Comparison of ENCODE assay signal across 12 cellular contexts in the genomic region with DNA sequence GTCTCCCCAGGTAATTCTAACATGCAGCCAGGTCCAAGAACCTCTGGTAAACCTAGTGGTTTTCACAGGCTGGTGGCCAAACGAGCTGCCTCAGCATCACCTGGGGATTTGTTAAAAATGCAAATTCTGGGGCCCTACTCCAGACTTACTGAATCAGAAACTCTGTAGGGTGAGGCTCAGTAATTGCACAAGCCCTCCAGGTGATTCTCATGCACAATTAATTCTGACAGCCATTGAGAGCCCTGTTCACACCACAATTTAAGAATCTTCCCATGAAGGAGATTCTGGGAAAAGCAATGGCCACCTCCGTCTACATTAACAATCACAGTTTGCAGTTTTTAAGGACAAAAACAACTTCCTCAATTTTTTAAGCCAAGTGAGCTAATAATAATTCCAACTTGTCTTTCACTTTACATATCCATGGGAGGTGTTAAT.
A peak's percentile ranks its signal among the peaks of the same experiment; 100 is the strongest.
DNase-seq lines count a peak whose midpoint lies in the region; ATAC-seq, FAIRE-seq and TF ChIP-seq lines count a peak whose summit lies in the region.
"Had no signal": no experiment of that assay in that cellular context is flagged by ENCODE, and none has a peak within 500 bp of the region (broad histone marks: within the 10 kb centered on the region; RNA-seq: fewer than 3 reads in every experiment).

No MANE protein-coding gene starts in this region.

- in situ Hi-C loops in GM12878 (cut with MboI), result no loop called here

- CTCF ChIA-PET in GM12878 (lab: Yijun Ruan, JAX), result interaction anchor here (0.6 to 3.6 kb wide), 21 partner anchors 9 to 524 kb away, joined by 3 to 26 read pairs (median 4); no protein-coding TSS in a partner anchor

- peak; percentile 86 for FAIRE-seq in GM12878 (lab: Jason Lieb, UNC)

- WGBS in GM12878 (ENCODE audit: insufficient coverage, insufficient replicate concordance, low lambda C conversion rate, missing lambda C conversion rate), result 3% methylated on average over 2 of the region's 2 CpGs

- TF ChIP-seq POLR2A in GM12878 (IDR thresholded peaks at IDR 0.05; ENCODE audit: low read depth, low read length), result no peak

- TF ChIP-seq CTCF in GM12878 (IDR thresholded peaks at IDR 0.05 in 2 of 3, conservative IDR thresholded peaks at IDR 0.05 in 1 of 3; ENCODE audit: control insufficient read depth in 2 of 3, extremely low read depth in 1 of 3, insufficient read depth in 1 of 3, low read depth in 3 of 3, low read length in 3 of 3), result no peak

- H3K4me1 ChIP-seq in GM12878 (ENCODE audit: control insufficient read depth, insufficient read depth, low read length), result peaks cover 18% of the 10 kb centered on the region

- H3K36me3 ChIP-seq in GM12878 (ENCODE audit: control insufficient read depth in 2 of 2, insufficient read depth in 2 of 2, low read length in 1 of 2) (no peaks in the 10 kb centered on the region; a peak in 1 of 4 replicates), H7 (replicated peaks; ENCODE audit: control insufficient read depth, insufficient read depth, low read length) (peaks cover 11% of the 10 kb centered on the region)

- H3K27me3 ChIP-seq in GM12878 (replicated peaks in 1 of 2; ENCODE audit: control insufficient read depth in 2 of 2, insufficient read depth in 2 of 2, low read length in 1 of 2) (no peaks in the 10 kb centered on the region), H7 (ENCODE audit: control insufficient read depth, insufficient read depth, low read length) (no peaks in the 10 kb centered on the region)

- H3K27ac ChIP-seq in GM12878 (ENCODE audit: control insufficient read depth, insufficient read depth), result peak overlapping the region; percentile 4; the same call in 1 of the 2 replicates

- BruUV-seq in GM12878 (replicated peaks; lab: Mats Ljungman, UMichigan), result TSS peak; percentile 3

- SMC1A ChIA-PET in GM12878 (lab: Charles Lee; ENCODE audit: uncharacterized antibody, unreplicated experiment), result interaction anchor here (0.5 to 4.9 kb wide), 38 partner anchors 8 to 515 kb away, joined by 3 to 33 read pairs (median 5); a partner anchor contains a TSS

- peak overlapping the region; percentile 36 for H3K4me2 ChIP-seq in GM12878 (ENCODE audit: control insufficient read depth, insufficient read depth)

- POLR2A ChIA-PET in GM12878 (lab: Charles Lee), result interaction anchor here (0.6 to 1.9 kb wide), 16 partner anchors 13 to 217 kb away, joined by 3 to 9 read pairs (median 4); a partner anchor contains a TSS

- H2AFZ ChIP-seq in GM12878 (ENCODE audit: control insufficient read depth, low read depth, low read length), result no peak overlapping the region

- no peak overlapping the region for H3K9ac ChIP-seq in GM12878 (ENCODE audit: control insufficient read depth, insufficient read depth, low read length)

- H3K4me3 ChIP-seq in GM12878 (no peak overlapping the region), H7 (ENCODE audit: insufficient read depth, low read depth, low read length) (no peak overlapping the region)

- no peaks in the 10 kb centered on the region for H4K20me1 ChIP-seq in GM12878 (ENCODE audit: control insufficient read depth, insufficient read depth)

- peak; percentile 95 for ATAC-seq in GM18867 (IDR thresholded peaks at IDR 0.05; ENCODE audit: unreplicated experiment)
- peak; percentile 90 for ATAC-seq in GM21529 (IDR thresholded peaks at IDR 0.05; ENCODE audit: unreplicated experiment)
- ATAC-seq in HG03159 (IDR thresholded peaks at IDR 0.05; ENCODE audit: unreplicated experiment), result peak; percentile 96
- ATAC-seq in GM12878, result peak; percentile 95
- ATAC-seq: activated CD4-positive, CD25-positive, alpha-beta regulatory T cell treated with anti-CD3 and anti-CD28 coated beads, Interleukin-2, amount 50 U/mL, for 24 hours; natural killer cell treated with Interleukin-12 subunit alpha and Interleukin-12 subunit beta and Interleukin-15 and Interleukin-18, amount 100 ng/mL, for 72 hours had no signal

- DNase-seq in GM12878 (ENCODE audit: low read depth, low spot score) (peak; percentile 53), H7 (no peak), NCI-H2107 (lab: John Stamatoyannopoulos, UW) (no peak), NCI-H345 (lab: John Stamatoyannopoulos, UW) (no peak), ecto neural progenitor cell (ENCODE audit: low spot score) (no peak)
- DNase-seq: effector CD4-positive, alpha-beta T cell; GOT3 had no signal

- RAD21 ChIA-PET in GM12878 (lab: Charles Lee; ENCODE audit: unreplicated experiment), result interaction anchor here (0.7 to 2.9 kb wide), 26 partner anchors 9 to 567 kb away, joined by 3 to 22 read pairs (median 4); a partner anchor contains a TSS

- intact Hi-C loops in GM12878 (cut with micrococcal nuclease; ENCODE audit: unreplicated experiment), result no loop called here

- no peaks in the 10 kb centered on the region for H3K79me2 ChIP-seq in GM12878 (ENCODE audit: control insufficient read depth, insufficient read depth, low read length)

- TF ChIP-seq EP300 in GM12878 (IDR thresholded peaks at IDR 0.05; ENCODE audit: borderline replicate concordance in 1 of 2, control insufficient read depth in 1 of 2, low read depth in 2 of 2, low read length in 2 of 2), result no peak

- H3K9me3 ChIP-seq in GM12878 (replicated peaks; ENCODE audit: control insufficient read depth, insufficient read depth, low read length), result no peaks in the 10 kb centered on the region

- TF ChIP-seq RAD21 in GM12878 (IDR thresholded peaks at IDR 0.05; ENCODE audit: insufficient read depth, low read depth, low read length), result no peak

TF ChIP-seq in GM12878, 131 proteins besides CTCF, POLR2A, EP300 and RAD21 (continues in another document):
- no peak for TF ChIP-seq STAT3 (IDR thresholded peaks at IDR 0.05; ENCODE audit: low read depth, low read length)
- no peak for TF ChIP-seq RELA (IDR thresholded peaks at IDR 0.05; ENCODE audit: borderline replicate concordance, partially characterized antibody)
- 0 out of 2 replicates have a peak, but pooled peaks have one; percentile 14 for TF ChIP-seq PAX5 (IDR thresholded peaks at IDR 0.05; ENCODE audit: borderline replicate concordance, low read depth, low read length)
- TF ChIP-seq NBN (IDR thresholded peaks at IDR 0.05), result 0 out of 2 replicates have a peak, but pooled peaks have one; percentile 58
- 0 out of 2 replicates have a peak, but pooled peaks have one; percentile 16 for TF ChIP-seq BACH1 (IDR thresholded peaks at IDR 0.05; ENCODE audit: borderline replicate concordance)
- TF ChIP-seq EED (IDR thresholded peaks at IDR 0.05; ENCODE audit: low read depth), result peak; percentile 15; the same call in 1 of the 2 replicates
- peak; percentile 70 for TF ChIP-seq IKZF1 (conservative IDR thresholded peaks at IDR 0.05)
- peak; percentile 58; the same call in 1 of the 2 replicates for TF ChIP-seq DPF2 (IDR thresholded peaks at IDR 0.05)
- no peak for TF ChIP-seq ETV6 (conservative IDR thresholded peaks at IDR 0.05 in 1 of 2, IDR thresholded peaks at IDR 0.05 in 1 of 2; ENCODE audit: borderline replicate concordance in 1 of 2, low read depth in 1 of 2)
- no peak for TF ChIP-seq ZNF217 (IDR thresholded peaks at IDR 0.05)
- TF ChIP-seq MEF2B (IDR thresholded peaks at IDR 0.05; ENCODE audit: partially characterized antibody, poor library complexity, severe bottlenecking), result peak; percentile 91
- 0 out of 2 replicates have a peak, but pooled peaks have one; percentile 42 for TF ChIP-seq PML (IDR thresholded peaks at IDR 0.05; ENCODE audit: low read length)
- TF ChIP-seq ATF7 (IDR thresholded peaks at IDR 0.05; ENCODE audit: low read depth), result peak; percentile 72
- TF ChIP-seq, protein P1, sequence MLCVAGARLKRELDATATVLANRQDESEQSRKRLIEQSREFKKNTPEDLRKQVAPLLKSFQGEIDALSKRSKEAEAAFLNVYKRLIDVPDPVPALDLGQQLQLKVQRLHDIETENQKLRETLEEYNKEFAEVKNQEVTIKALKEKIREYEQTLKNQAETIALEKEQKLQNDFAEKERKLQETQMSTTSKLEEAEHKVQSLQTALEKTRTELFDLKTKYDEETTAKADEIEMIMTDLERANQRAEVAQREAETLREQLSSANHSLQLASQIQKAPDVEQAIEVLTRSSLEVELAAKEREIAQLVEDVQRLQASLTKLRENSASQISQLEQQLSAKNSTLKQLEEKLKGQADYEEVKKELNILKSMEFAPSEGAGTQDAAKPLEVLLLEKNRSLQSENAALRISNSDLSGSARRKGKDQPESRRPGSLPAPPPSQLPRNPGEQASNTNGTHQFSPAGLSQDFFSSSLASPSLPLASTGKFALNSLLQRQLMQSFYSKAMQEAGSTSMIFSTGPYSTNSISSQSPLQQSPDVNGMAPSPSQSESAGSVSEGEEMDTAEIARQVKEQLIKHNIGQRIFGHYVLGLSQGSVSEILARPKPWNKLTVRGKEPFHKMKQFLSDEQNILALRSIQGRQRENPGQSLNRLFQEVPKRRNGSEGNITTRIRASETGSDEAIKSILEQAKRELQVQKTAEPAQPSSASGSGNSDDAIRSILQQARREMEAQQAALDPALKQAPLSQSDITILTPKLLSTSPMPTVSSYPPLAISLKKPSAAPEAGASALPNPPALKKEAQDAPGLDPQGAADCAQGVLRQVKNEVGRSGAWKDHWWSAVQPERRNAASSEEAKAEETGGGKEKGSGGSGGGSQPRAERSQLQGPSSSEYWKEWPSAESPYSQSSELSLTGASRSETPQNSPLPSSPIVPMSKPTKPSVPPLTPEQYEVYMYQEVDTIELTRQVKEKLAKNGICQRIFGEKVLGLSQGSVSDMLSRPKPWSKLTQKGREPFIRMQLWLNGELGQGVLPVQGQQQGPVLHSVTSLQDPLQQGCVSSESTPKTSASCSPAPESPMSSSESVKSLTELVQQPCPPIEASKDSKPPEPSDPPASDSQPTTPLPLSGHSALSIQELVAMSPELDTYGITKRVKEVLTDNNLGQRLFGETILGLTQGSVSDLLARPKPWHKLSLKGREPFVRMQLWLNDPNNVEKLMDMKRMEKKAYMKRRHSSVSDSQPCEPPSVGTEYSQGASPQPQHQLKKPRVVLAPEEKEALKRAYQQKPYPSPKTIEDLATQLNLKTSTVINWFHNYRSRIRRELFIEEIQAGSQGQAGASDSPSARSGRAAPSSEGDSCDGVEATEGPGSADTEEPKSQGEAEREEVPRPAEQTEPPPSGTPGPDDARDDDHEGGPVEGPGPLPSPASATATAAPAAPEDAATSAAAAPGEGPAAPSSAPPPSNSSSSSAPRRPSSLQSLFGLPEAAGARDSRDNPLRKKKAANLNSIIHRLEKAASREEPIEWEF (IDR thresholded peaks at IDR 0.05; ENCODE audit: insufficient replicate concordance, low read depth, low read length), result peak; percentile 57
